ENCODE assay signal across 28 cellular contexts in the genomic region with DNA sequence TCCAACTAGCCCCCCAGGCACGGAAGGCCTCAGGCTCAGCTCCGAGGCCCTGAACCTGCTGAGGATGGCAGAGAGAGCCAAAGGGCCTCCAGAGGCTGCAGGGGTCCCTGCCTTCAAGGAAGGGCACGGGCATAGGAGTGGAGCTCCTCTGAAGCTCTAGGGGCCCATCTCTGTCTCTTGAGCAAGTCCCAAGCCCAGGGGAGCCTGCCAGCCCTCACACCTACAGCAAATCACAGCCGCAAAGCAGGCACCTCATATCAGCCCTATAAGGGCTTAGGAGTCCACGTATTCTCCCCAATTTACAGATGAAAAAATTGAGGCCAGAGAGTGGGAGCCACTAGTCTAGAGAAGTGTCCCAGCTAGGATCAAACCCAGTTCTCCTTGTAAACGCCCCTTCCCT. TPM values are rescaled to one million over a fixed set of nuclear protein-coding genes. Genes with fewer than 3 reads are reported as not detected.
DNase-seq lines count a peak whose midpoint lies in the region; ATAC-seq, FAIRE-seq and TF ChIP-seq lines count a peak whose summit lies in the region.
"Had no signal": no experiment of that assay in that cellular context is flagged by ENCODE, and none has a peak within 500 bp of the region (broad histone marks: within the 10 kb centered on the region; RNA-seq: fewer than 3 reads in every experiment).

No MANE protein-coding gene starts in this region.

- TF ChIP-seq CTCF in activated CD8-positive, alpha-beta T cell treated with anti-CD3 and anti-CD28 coated beads for 36 hours (IDR thresholded peaks at IDR 0.05), result no peak
- TF ChIP-seq CTCF in kidney (IDR thresholded peaks at IDR 0.05; ENCODE audit: borderline replicate concordance, extremely low read depth, insufficient read depth), result no peak

- peaks cover 5% of the 10 kb centered on the region for H3K36me3 Mint-ChIP-seq in activated naive CD4-positive, alpha-beta T cell treated with anti-CD3 and anti-CD28 coated beads, Interleukin-2, amount 50 U/mL, for 24 hours
- peaks cover 67% of the 10 kb centered on the region for H3K36me3 Mint-ChIP-seq in activated CD8-positive, alpha-beta T cell treated with anti-CD3 and anti-CD28 coated beads for 36 hours (ENCODE audit: low read depth)
- peaks cover 18% of the 10 kb centered on the region for H3K36me3 Mint-ChIP-seq in stimulated activated memory B cell treated with anti-CD40 and anti-IgM and Interleukin-4, amounts not matched to agents 10 μg/mL and 1 μg/mL and 100 μg/mL, for 72 hours

- no peaks in the 10 kb centered on the region for H3K9me3 ChIP-seq in kidney (ENCODE audit: control insufficient read depth in 1 of 2, low read length in 2 of 2)
- H3K9me3 ChIP-seq: tibial artery had no signal

- H3K4me3 ChIP-seq in kidney (ENCODE audit: low read length in 2 of 2), result no peak overlapping the region
- H3K4me3 ChIP-seq: dorsolateral prefrontal cortex, tibial artery had no signal

- no peak overlapping the region for H3K4me3 Mint-ChIP-seq in activated naive CD4-positive, alpha-beta T cell treated with anti-CD3 and anti-CD28 coated beads, Interleukin-2, amount 50 U/mL, for 24 hours
- no peak overlapping the region for H3K4me3 Mint-ChIP-seq in activated CD8-positive, alpha-beta T cell treated with anti-CD3 and anti-CD28 coated beads for 36 hours
- H3K4me3 Mint-ChIP-seq in stimulated activated memory B cell treated with anti-CD40 and anti-IgM and Interleukin-4, amounts not matched to agents 10 μg/mL and 1 μg/mL and 100 μg/mL, for 72 hours, result no peak overlapping the region

- POLR2A ChIA-PET in activated CD8-positive, alpha-beta T cell treated with anti-CD3 and anti-CD28 coated beads for 36 hours (lab: Charles Lee), result interaction anchor here (6.9 kb wide), 1 partner anchor 13 kb away, joined by 50 read pairs; the partner anchor contains the start of gene PSTPIP1

- H3K27ac ChIP-seq in kidney (ENCODE audit: low read depth in 2 of 2, low read length in 2 of 2) (no peak overlapping the region), caudate nucleus (ENCODE audit: low read depth, low read length) (no peak overlapping the region)
- H3K27ac ChIP-seq: dorsolateral prefrontal cortex, tibial artery had no signal

- DNase-seq in activated naive CD4-positive, alpha-beta T cell treated with Interleukin-2 at 50 U/mL for 16 hours, result no peak
- no peak for DNase-seq in activated CD8-positive, alpha-beta T cell treated with anti-CD3 and anti-CD28 coated beads for 36 hours
- DNase-seq in kidney, result peak; percentile 20
- DNase-seq in caudate nucleus (lab: John Stamatoyannopoulos, UW), result no peak
- DNase-seq: activated CD4-positive, CD25-positive, alpha-beta regulatory T cell treated with anti-CD3 and anti-CD28 coated beads, Interleukin-2, amount 50 U/mL, for 72 hours; Calu3; DMS79 treated with DMSO at 0.1 percent for 48 hours; dorsolateral prefrontal cortex; GF-D8; HCEC 1CT; hippocampal formation; mesenchymal stem cell; NCI-H1092 treated with DMSO at 0.1 percent for 48 hours; NCI-H187; NCI-H2171 treated with DMSO at 0.1 percent for 48 hours; NCI-H526; NK-92 treated with Interleukin-12 subunit alpha and Interleukin-12 subunit beta, amount 100 ng/mL, for 24 hours; tibial artery had no signal

- ATAC-seq in activated CD8-positive, alpha-beta T cell treated with anti-CD3 and anti-CD28 coated beads for 36 hours, result no peak
- no peak for ATAC-seq in stimulated activated memory B cell treated with anti-CD40 and anti-IgM and Interleukin-4, amounts not matched to agents 10 μg/mL and 1 μg/mL and 100 μg/mL, for 72 hours
- ATAC-seq in HG03378 (IDR thresholded peaks at IDR 0.05; ENCODE audit: unreplicated experiment) (no peak), GM18505 (IDR thresholded peaks at IDR 0.05; ENCODE audit: unreplicated experiment) (no peak)

- TF ChIP-seq POLR2A in GM18505 (IDR thresholded peaks at IDR 0.05; ENCODE audit: borderline replicate concordance, extremely low read depth, insufficient read depth, insufficient read length), result no peak

- H3K4me1 Mint-ChIP-seq in activated naive CD4-positive, alpha-beta T cell treated with anti-CD3 and anti-CD28 coated beads, Interleukin-2, amount 50 U/mL, for 24 hours, result peaks cover 82% of the 10 kb centered on the region
- peaks cover 84% of the 10 kb centered on the region for H3K4me1 Mint-ChIP-seq in activated CD8-positive, alpha-beta T cell treated with anti-CD3 and anti-CD28 coated beads for 36 hours (ENCODE audit: low read depth)
- peaks cover 65% of the 10 kb centered on the region for H3K4me1 Mint-ChIP-seq in stimulated activated memory B cell treated with anti-CD40 and anti-IgM and Interleukin-4, amounts not matched to agents 10 μg/mL and 1 μg/mL and 100 μg/mL, for 72 hours

- H3K36me3 ChIP-seq in kidney (ENCODE audit: control insufficient read depth in 1 of 2, insufficient read depth in 2 of 2, low read length in 2 of 2), result no peaks in the 10 kb centered on the region
- H3K36me3 ChIP-seq: tibial artery had no signal

- H3K9ac ChIP-seq in kidney (ENCODE audit: low read length in 2 of 2), result no peak overlapping the region

- H3K4me1 ChIP-seq in kidney (ENCODE audit: control insufficient read depth in 1 of 2, insufficient read depth in 1 of 2, low read depth in 1 of 2, low read length in 2 of 2), result no peaks in the 10 kb centered on the region
- H3K4me1 ChIP-seq: tibial artery had no signal

- H3K27me3 Mint-ChIP-seq in activated naive CD4-positive, alpha-beta T cell treated with anti-CD3 and anti-CD28 coated beads, Interleukin-2, amount 50 U/mL, for 24 hours, result no peaks in the 10 kb centered on the region
- no peaks in the 10 kb centered on the region for H3K27me3 Mint-ChIP-seq in activated CD8-positive, alpha-beta T cell treated with anti-CD3 and anti-CD28 coated beads for 36 hours
- no peaks in the 10 kb centered on the region for H3K27me3 Mint-ChIP-seq in stimulated activated memory B cell treated with anti-CD40 and anti-IgM and Interleukin-4, amounts not matched to agents 10 μg/mL and 1 μg/mL and 100 μg/mL, for 72 hours

- peak overlapping the region; percentile 55 for H3K27ac Mint-ChIP-seq in activated naive CD4-positive, alpha-beta T cell treated with anti-CD3 and anti-CD28 coated beads, Interleukin-2, amount 50 U/mL, for 24 hours
- peak overlapping the region; percentile 32 for H3K27ac Mint-ChIP-seq in activated CD8-positive, alpha-beta T cell treated with anti-CD3 and anti-CD28 coated beads for 36 hours
- peak overlapping the region; percentile 30 for H3K27ac Mint-ChIP-seq in stimulated activated memory B cell treated with anti-CD40 and anti-IgM and Interleukin-4, amounts not matched to agents 10 μg/mL and 1 μg/mL and 100 μg/mL, for 72 hours

- no peaks in the 10 kb centered on the region for H3K9me3 Mint-ChIP-seq in activated naive CD4-positive, alpha-beta T cell treated with anti-CD3 and anti-CD28 coated beads, Interleukin-2, amount 50 U/mL, for 24 hours
- H3K9me3 Mint-ChIP-seq in activated CD8-positive, alpha-beta T cell treated with anti-CD3 and anti-CD28 coated beads for 36 hours, result peaks cover 2% of the 10 kb centered on the region
- peaks cover 3% of the 10 kb centered on the region for H3K9me3 Mint-ChIP-seq in stimulated activated memory B cell treated with anti-CD40 and anti-IgM and Interleukin-4, amounts not matched to agents 10 μg/mL and 1 μg/mL and 100 μg/mL, for 72 hours

- intact Hi-C loops in activated CD8-positive, alpha-beta T cell treated with anti-CD3 and anti-CD28 coated beads for 36 hours (cut with micrococcal nuclease), result no loop called here
- intact Hi-C loops in kidney (cut with DNase I), result no loop called here

- FAIRE-seq in kidney (lab: Jason Lieb, UNC), result no peak
- FAIRE-seq: endothelial cell of umbilical vein, TTC549 had no signal

- CTCF ChIA-PET in activated CD8-positive, alpha-beta T cell treated with anti-CD3 and anti-CD28 coated beads for 36 hours (lab: Charles Lee), result no interaction called here

RNA-seq across cellular contexts. Expression of gene PSTPIP1, which starts 14.2 kb away (rescaled TPM):
- total RNA-seq in activated CD8-positive, alpha-beta T cell treated with anti-CD3 and anti-CD28 coated beads for 36 hours, result 100 to 1,000 TPM; 113 to 121 TPM
- total RNA-seq in kidney, result 22.1 TPM
- polyA plus RNA-seq in kidney (ENCODE audit: insufficient read depth, low read depth, low replicate concordance), result 2.2 TPM
- total RNA-seq: A673, Calu3, endothelial cell of umbilical vein, myocyte, osteocyte, renal cortical epithelial cell had no signal
- polyA plus RNA-seq: endothelial cell of umbilical vein had no signal
